Comparison of ENCODE assay signal across 19 cellular contexts in genomic region chr19:4225902-4226301, GRCh38. TPM values are rescaled to one million over a fixed set of nuclear protein-coding genes. Genes with fewer than 3 reads are reported as not detected.
DNase-seq lines count a peak whose midpoint lies in the region; ATAC-seq and TF ChIP-seq lines count a peak whose summit lies in the region.
"Had no signal": no experiment of that assay in that cellular context is flagged by ENCODE, and none has a peak within 500 bp of the region (broad histone marks: within the 10 kb centered on the region; RNA-seq: fewer than 3 reads in every experiment).

No MANE protein-coding gene starts in this region.

- H3K4me3 Mint-ChIP-seq in activated naive CD8-positive, alpha-beta T cell treated with anti-CD3 and anti-CD28 coated beads, Interleukin-2, amount 50 U/mL, for 24 hours, result no peak overlapping the region
- no peak overlapping the region for H3K4me3 Mint-ChIP-seq in activated naive CD8-positive, alpha-beta T cell treated with anti-CD3 and anti-CD28 coated beads for 36 hours
- H3K4me3 Mint-ChIP-seq in neural crest cell, result no peak overlapping the region
- H3K4me3 Mint-ChIP-seq: CD14-positive monocyte; CD4-positive, alpha-beta T cell; CD8-positive, alpha-beta memory T cell; GM23338 had no signal

- no peaks in the 10 kb centered on the region for H3K36me3 Mint-ChIP-seq in activated naive CD8-positive, alpha-beta T cell treated with anti-CD3 and anti-CD28 coated beads, Interleukin-2, amount 50 U/mL, for 24 hours (ENCODE audit: low read depth)
- no peaks in the 10 kb centered on the region for H3K36me3 Mint-ChIP-seq in activated naive CD8-positive, alpha-beta T cell treated with anti-CD3 and anti-CD28 coated beads for 36 hours
- H3K36me3 Mint-ChIP-seq in neural crest cell (ENCODE audit: low read depth), result no peaks in the 10 kb centered on the region
- H3K36me3 Mint-ChIP-seq: CD14-positive monocyte; CD8-positive, alpha-beta memory T cell had no signal

- ATAC-seq in activated naive CD8-positive, alpha-beta T cell treated with anti-CD3 and anti-CD28 coated beads, Interleukin-2, amount 50 U/mL, for 24 hours, result no peak
- ATAC-seq: A549, GM23338 had no signal

- H3K4me1 Mint-ChIP-seq in activated naive CD8-positive, alpha-beta T cell treated with anti-CD3 and anti-CD28 coated beads, Interleukin-2, amount 50 U/mL, for 24 hours, result peaks cover 8% of the 10 kb centered on the region
- H3K4me1 Mint-ChIP-seq in activated naive CD8-positive, alpha-beta T cell treated with anti-CD3 and anti-CD28 coated beads for 36 hours, result peaks cover 7% of the 10 kb centered on the region
- H3K4me1 Mint-ChIP-seq in neural crest cell, result no peaks in the 10 kb centered on the region
- H3K4me1 Mint-ChIP-seq: CD8-positive, alpha-beta memory T cell; GM23338 had no signal

- peaks cover 3% of the 10 kb centered on the region for H3K27me3 Mint-ChIP-seq in activated naive CD8-positive, alpha-beta T cell treated with anti-CD3 and anti-CD28 coated beads, Interleukin-2, amount 50 U/mL, for 24 hours
- peaks cover 6% of the 10 kb centered on the region for H3K27me3 Mint-ChIP-seq in activated naive CD8-positive, alpha-beta T cell treated with anti-CD3 and anti-CD28 coated beads for 36 hours
- H3K27me3 Mint-ChIP-seq in neural crest cell (ENCODE audit: low read depth), result peaks cover 6% of the 10 kb centered on the region

- intact Hi-C loops in head of caudate nucleus (cut with DNase I), result no loop called here

- H3K27ac Mint-ChIP-seq in activated naive CD8-positive, alpha-beta T cell treated with anti-CD3 and anti-CD28 coated beads, Interleukin-2, amount 50 U/mL, for 24 hours, result peak overlapping the region; percentile 36
- H3K27ac Mint-ChIP-seq in activated naive CD8-positive, alpha-beta T cell treated with anti-CD3 and anti-CD28 coated beads for 36 hours, result no peak overlapping the region
- H3K27ac Mint-ChIP-seq in neural crest cell (ENCODE audit: unreplicated experiment), result peak overlapping the region; percentile 81
- H3K27ac Mint-ChIP-seq: CD14-positive monocyte; CD4-positive, alpha-beta T cell; CD8-positive, alpha-beta memory T cell; GM23338 had no signal

- no peak for TF ChIP-seq CTCF in neural crest cell (conservative IDR thresholded peaks at IDR 0.05)

- POLR2A ChIA-PET in HEK293T (lab: Yijun Ruan, JAX), result no interaction called here

- DNase-seq in activated naive CD8-positive, alpha-beta T cell treated with anti-CD3 and anti-CD28 coated beads, Interleukin-2, amount 50 U/mL, for 24 hours, result peak; percentile 18
- DNase-seq in activated naive CD8-positive, alpha-beta T cell treated with anti-CD3 and anti-CD28 coated beads for 36 hours, result no peak
- DNase-seq in HEK293T (ENCODE audit: extremely low spot score), result peak; percentile 3
- DNase-seq in neural crest cell (ENCODE audit: low read depth, low spot score), result no peak
- no peak for DNase-seq in head of caudate nucleus
- DNase-seq: 8988T; ACHN; AML-193; BE2C; CD4-positive, alpha-beta T cell; CD8-positive, alpha-beta memory T cell; DMS 273 treated with DMSO at 0.1 percent for 48 hours; DMS79; EL; GDM1 had no signal

- no peaks in the 10 kb centered on the region for H3K9me3 Mint-ChIP-seq in activated naive CD8-positive, alpha-beta T cell treated with anti-CD3 and anti-CD28 coated beads, Interleukin-2, amount 50 U/mL, for 24 hours
- H3K9me3 Mint-ChIP-seq in activated naive CD8-positive, alpha-beta T cell treated with anti-CD3 and anti-CD28 coated beads for 36 hours, result no peaks in the 10 kb centered on the region
- H3K9me3 Mint-ChIP-seq in neural crest cell, result no peaks in the 10 kb centered on the region
- H3K9me3 Mint-ChIP-seq: CD14-positive monocyte; CD4-positive, alpha-beta T cell; CD8-positive, alpha-beta memory T cell; GM23338 had no signal

- CTCF ChIA-PET in HEK293T (lab: Yijun Ruan, JAX), result no interaction called here

TF ChIP-seq in HEK293T, 16 proteins besides CTCF, POLR2A, EP300 and RAD21:
- TF ChIP-seq, protein P1, sequence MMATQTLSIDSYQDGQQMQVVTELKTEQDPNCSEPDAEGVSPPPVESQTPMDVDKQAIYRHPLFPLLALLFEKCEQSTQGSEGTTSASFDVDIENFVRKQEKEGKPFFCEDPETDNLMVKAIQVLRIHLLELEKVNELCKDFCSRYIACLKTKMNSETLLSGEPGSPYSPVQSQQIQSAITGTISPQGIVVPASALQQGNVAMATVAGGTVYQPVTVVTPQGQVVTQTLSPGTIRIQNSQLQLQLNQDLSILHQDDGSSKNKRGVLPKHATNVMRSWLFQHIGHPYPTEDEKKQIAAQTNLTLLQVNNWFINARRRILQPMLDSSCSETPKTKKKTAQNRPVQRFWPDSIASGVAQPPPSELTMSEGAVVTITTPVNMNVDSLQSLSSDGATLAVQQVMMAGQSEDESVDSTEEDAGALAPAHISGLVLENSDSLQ (IDR thresholded peaks at IDR 0.05), result no peak
- TF ChIP-seq TARDBP (IDR thresholded peaks at IDR 0.05) (no peak), ARNT (IDR thresholded peaks at IDR 0.05) (no peak), FOXM1 (IDR thresholded peaks at IDR 0.05; ENCODE audit: borderline replicate concordance) (no peak), BHLHE40 (IDR thresholded peaks at IDR 0.05; ENCODE audit: borderline replicate concordance) (no peak), ZNF384 (IDR thresholded peaks at IDR 0.05) (no peak), HDGF (IDR thresholded peaks at IDR 0.05; ENCODE audit: borderline replicate concordance) (no peak)
TF ChIP-seq in HEK293T: peak in this region for 0.

RNA-seq across cellular contexts. Expression of gene EBI3, which starts 3.4 kb away (rescaled TPM):
- total RNA-seq in activated naive CD8-positive, alpha-beta T cell treated with anti-CD3 and anti-CD28 coated beads for 36 hours, result 1 to 10 TPM; 6.7 to 8.6 TPM
- total RNA-seq in neural crest cell, result not detected in 2 replicates
- total RNA-seq: CD4-positive, alpha-beta T cell had no signal

RNA-seq across cellular contexts. Expression of gene YJU2, which starts 21.0 kb away (rescaled TPM):
- total RNA-seq in activated naive CD8-positive, alpha-beta T cell treated with anti-CD3 and anti-CD28 coated beads for 36 hours, result 10 to 100 TPM; 37.6 to 38.5 TPM
- total RNA-seq in neural crest cell, result 22.9 and 24.9 TPM in 2 replicates

RNA-seq across cellular contexts. Expression of gene ANKRD24, which starts 43.4 kb away (rescaled TPM):
- total RNA-seq in activated naive CD8-positive, alpha-beta T cell treated with anti-CD3 and anti-CD28 coated beads for 36 hours, result 1 to 10 TPM; 1.6 TPM
- total RNA-seq in neural crest cell, result 0.19 and 0.27 TPM in 2 replicates

RNA-seq across cellular contexts. Expression of gene SIRT6, which starts 43.5 kb away (rescaled TPM):
- 10 to 100 TPM; 27.1 to 27.2 TPM for total RNA-seq in activated naive CD8-positive, alpha-beta T cell treated with anti-CD3 and anti-CD28 coated beads for 36 hours
- total RNA-seq in neural crest cell, result 33.9 and 34.8 TPM in 2 replicates

RNA-seq across cellular contexts. Expression of gene SHD, which starts 53.2 kb away (rescaled TPM):
- not detected for total RNA-seq in activated naive CD8-positive, alpha-beta T cell treated with anti-CD3 and anti-CD28 coated beads for 36 hours
- total RNA-seq in neural crest cell, result 2.7 and 4.5 TPM in 2 replicates
- total RNA-seq: CD8-positive, alpha-beta memory T cell; H4 had no signal

Comparison
In these comparisons a context has a peak if more than half of its experiments do, and no peak if none do; other contexts are left out.
1. DNase-seq: peak in activated naive CD8-positive, alpha-beta T cell treated with anti-CD3 and anti-CD28 coated beads, Interleukin-2, amount 50 U/mL, for 24 hours (single experiment) and HEK293T (single experiment); none in activated naive CD8-positive, alpha-beta T cell treated with anti-CD3 and anti-CD28 coated beads for 36 hours (single experiment), neural crest cell (single experiment) and head of caudate nucleus (0 of 42).